Comparison of ENCODE assay signal across 19 cellular contexts in the genomic region with DNA sequence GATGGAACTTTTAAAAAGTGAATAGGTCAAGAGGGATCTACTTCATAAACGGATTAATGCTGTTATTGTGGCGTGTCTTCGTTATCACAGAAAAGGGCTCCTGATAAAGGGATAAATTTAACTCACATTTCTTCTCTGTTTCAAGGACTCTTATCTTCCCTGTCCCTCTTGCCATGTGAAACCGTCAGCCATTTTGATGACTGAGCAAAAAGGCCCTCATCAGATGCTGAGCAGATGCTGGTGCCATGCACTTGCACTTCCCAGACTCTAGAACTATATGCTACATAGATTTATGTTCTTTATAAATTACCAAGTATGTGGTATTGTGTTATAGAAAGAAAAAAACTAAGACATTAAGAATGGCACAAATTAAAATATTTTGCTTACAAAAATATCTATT.
"Had no signal": no experiment of that assay in that cellular context is flagged by ENCODE, and none has a peak within 500 bp of the region (broad histone marks: within the 10 kb centered on the region; RNA-seq: fewer than 3 reads in every experiment).

No MANE protein-coding gene starts in this region.

- H3K27ac ChIP-seq: dorsolateral prefrontal cortex, heart left ventricle, neutrophil, sigmoid colon, skin epidermis, suprapubic skin, thyroid gland had no signal

- ATAC-seq: heart left ventricle; left colon; left ventricle myocardium superior; naive thymus-derived CD4-positive, alpha-beta T cell had no signal

- H3K9me3 ChIP-seq: neutrophil, sigmoid colon, suprapubic skin, thyroid gland had no signal

- H3K27me3 ChIP-seq: dorsolateral prefrontal cortex, heart left ventricle, neutrophil, sigmoid colon, suprapubic skin, thyroid gland had no signal

- H3K36me3 ChIP-seq: heart left ventricle, neutrophil, sigmoid colon, suprapubic skin, thyroid gland had no signal

- DNase-seq: cortex of kidney; dorsolateral prefrontal cortex; effector CD8-positive, alpha-beta T cell; foreskin melanocyte; heart left ventricle; hippocampal formation; left colon; left ventricle myocardium superior; mesenchymal stem cell; naive thymus-derived CD4-positive, alpha-beta T cell; nephron progenitor cell; sigmoid colon; stimulated activated CD4-positive, alpha-beta T cell treated with anti-CD3 and anti-CD28 coated beads, Interleukin-12 subunit alpha, Interleukin-12 subunit beta, amount 100 ng/mL, for 4 hours; stimulated activated naive CD4-positive, alpha-beta T cell treated with Interleukin-2 at 50 U/mL for 16 hours; thyroid gland had no signal

- H3K4me1 ChIP-seq: heart left ventricle, sigmoid colon, suprapubic skin, thyroid gland had no signal

- H3K4me3 ChIP-seq: dorsolateral prefrontal cortex, heart left ventricle, lung, sigmoid colon, skin epidermis, suprapubic skin, thyroid gland had no signal
